ENCODE assay signal across 8 cellular contexts in genomic region chr5:9207820-9208418, GRCh38.
A peak's percentile ranks its signal among the peaks of the same experiment; 100 is the strongest.
DNase-seq lines count a peak whose midpoint lies in the region; ATAC-seq and TF ChIP-seq lines count a peak whose summit lies in the region.

No MANE protein-coding gene starts in this region.

- H3K27me3 ChIP-seq in AG04450 (ENCODE audit: control insufficient read depth, insufficient read depth, low read length), result no peaks in the 10 kb centered on the region
- no peaks in the 10 kb centered on the region for H3K27me3 ChIP-seq in colonic mucosa

- no peaks in the 10 kb centered on the region for H3K4me1 ChIP-seq in colonic mucosa

- POLR2A ChIA-PET in AG04450 (lab: Yijun Ruan, JAX), result no interaction called here

- H3K36me3 ChIP-seq in colonic mucosa, result no peaks in the 10 kb centered on the region

- intact Hi-C loops in colonic mucosa (cut with DNase I), result loop anchor here (10.0 kb wide), 1 partner anchor 343 kb away; no protein-coding TSS in a partner anchor

- no peak overlapping the region for H3K9ac ChIP-seq in colonic mucosa (ENCODE audit: low read depth in 2 of 2, low read length in 2 of 2)

- CTCF ChIA-PET in AG04450 (lab: Charles Lee), result interaction anchor here (0.6 to 3.9 kb wide), 18 partner anchors 10 to 1321 kb away, joined by 3 to 16 read pairs (median 3); no protein-coding TSS in a partner anchor

- TF ChIP-seq CTCF in AG04450 (IDR thresholded peaks at IDR 0.05; ENCODE audit: low read depth, low read length) (peak; percentile 58), colonic mucosa (IDR thresholded peaks at IDR 0.05) (peak; percentile 35)

- DNase-seq in AG04450 (ENCODE audit: low read depth, low spot score), result no peak
- peak; percentile 23 for DNase-seq in NCI-H82 treated with DMSO at 0.1 percent for 48 hours (lab: John Stamatoyannopoulos, UW; ENCODE audit: unreplicated experiment)
- no peak for DNase-seq in colonic mucosa
- peak; percentile 47 for DNase-seq in midbrain (lab: John Stamatoyannopoulos, UW)
- DNase-seq in GOT3 (lab: John Stamatoyannopoulos, UW), result no peak
- DNase-seq in D341Med (ENCODE audit: low spot score), result no peak

- H3K9me3 ChIP-seq in AG04450 (ENCODE audit: control insufficient read depth, insufficient read depth, low read length) (no peaks in the 10 kb centered on the region; the same call in 1 of the 2 replicates), colonic mucosa (no peaks in the 10 kb centered on the region)

- ATAC-seq in GM19023 (IDR thresholded peaks at IDR 0.05; ENCODE audit: unreplicated experiment) (peak; percentile 65), HG03565 (IDR thresholded peaks at IDR 0.05; ENCODE audit: unreplicated experiment) (peak; percentile 86)

- H3K27ac ChIP-seq in AG04450 (ENCODE audit: low read depth, low read length) (no peak overlapping the region), colonic mucosa (no peak overlapping the region)

- H3K4me3 ChIP-seq in AG04450 (ENCODE audit: low read depth, low read length) (no peak overlapping the region), colonic mucosa (no peak overlapping the region)

Comparison
In these comparisons a context has a peak if more than half of its experiments do, and no peak if none do; other contexts are left out.
1. DNase-seq: peak in NCI-H82 treated with DMSO at 0.1 percent for 48 hours (single experiment) and midbrain (single experiment); none in AG04450 (single experiment), colonic mucosa (single experiment), GOT3 (single experiment) and D341Med (single experiment).